Comparison of ENCODE assay signal across 8 cellular contexts in genomic region chr17:48546187-48546923, GRCh38. TPM values are rescaled to one million over a fixed set of nuclear protein-coding genes. Genes with fewer than 3 reads are reported as not detected.
DNase-seq lines count a peak whose midpoint lies in the region; ATAC-seq, FAIRE-seq and TF ChIP-seq lines count a peak whose summit lies in the region.
"Had no signal": no experiment of that assay in that cellular context is flagged by ENCODE, and none has a peak within 500 bp of the region (broad histone marks: within the 10 kb centered on the region; RNA-seq: fewer than 3 reads in every experiment).

No MANE protein-coding gene starts in this region.

- H3K9me3 Mint-ChIP-seq in T-cell = no peaks in the 10 kb centered on the region

- POLR2A ChIA-PET in T-cell (lab: Charles Lee) = interaction anchor here in 1 of 2 donors (0.6 kb wide), 1 partner anchor 16 kb away, joined by 6 read pairs; no protein-coding TSS in a partner anchor

- peaks cover 3% of the 10 kb centered on the region for H3K36me3 Mint-ChIP-seq in T-cell

- peaks cover 44 to 55% (median 52%) of the 10 kb centered on the region in 3 donors for H3K4me1 Mint-ChIP-seq in T-cell

- peak overlapping the region in 1 of 2 donors; percentile 45 for H3K4me3 ChIP-seq in kidney (ENCODE audit: low read length in 2 of 2)

- no peak for ATAC-seq in T-cell (replicated peaks in 1 of 4)
- ATAC-seq in HG03196 (IDR thresholded peaks at IDR 0.05; ENCODE audit: unreplicated experiment) = no peak

- H3K27ac ChIP-seq in C4-2B (peak overlapping the region; percentile 73), kidney (ENCODE audit: low read depth in 2 of 2, low read length in 2 of 2) (peak overlapping the region; percentile 66 to 87)

- H3K36me3 ChIP-seq in kidney (ENCODE audit: control insufficient read depth in 1 of 2, insufficient read depth in 2 of 2, low read length in 2 of 2) = peaks cover 0 to 3% of the 10 kb centered on the region in 2 donors

- peak overlapping the region; percentile 59 to 96 for H3K27ac Mint-ChIP-seq in T-cell

- H3K9me3 ChIP-seq in kidney (ENCODE audit: control insufficient read depth in 1 of 2, low read length in 2 of 2) = no peaks in the 10 kb centered on the region

- peak overlapping the region; percentile 37 to 91 (median 56) for H3K4me3 Mint-ChIP-seq in T-cell

- peak overlapping the region in 1 of 2 donors; percentile 53 for H3K9ac ChIP-seq in kidney (ENCODE audit: low read length in 2 of 2)

- TF ChIP-seq CTCF in C4-2B (conservative IDR thresholded peaks at IDR 0.05) = no peak
- TF ChIP-seq CTCF in kidney (IDR thresholded peaks at IDR 0.05; ENCODE audit: borderline replicate concordance, extremely low read depth, insufficient read depth) = no peak

- peaks cover 27 to 28% of the 10 kb centered on the region in 2 donors for H3K4me1 ChIP-seq in kidney (ENCODE audit: control insufficient read depth in 1 of 2, insufficient read depth in 1 of 2, low read depth in 1 of 2, low read length in 2 of 2)

- intact Hi-C loops in kidney (cut with DNase I) = no loop called here

- CTCF ChIA-PET in T-cell (lab: Charles Lee) = interaction anchor here in 1 of 2 donors (0.6 to 0.8 kb wide), 2 partner anchors 47 to 1227 kb away, joined by 3 to 4 read pairs; partner anchors contain the start of gene HOXB5

- DNase-seq in T-cell = no peak
- DNase-seq in kidney = no peak
- DNase-seq in NCI-H146 treated with DMSO at 0.1 percent for 48 hours (lab: John Stamatoyannopoulos, UW; ENCODE audit: unreplicated experiment) = no peak
- DNase-seq in NCI-H1694 (lab: John Stamatoyannopoulos, UW) = no peak
- DNase-seq: head of caudate nucleus had no signal

- peaks cover 10 to 15% of the 10 kb centered on the region in 2 donors for H3K27me3 Mint-ChIP-seq in T-cell

- no peak for FAIRE-seq in kidney (lab: Jason Lieb, UNC)

RNA-seq across cellular contexts. Expression of gene HOXB2, which starts 1.4 kb away (rescaled TPM):
- total RNA-seq in T-cell (10 to 100 TPM; 12.1 to 37.3 (median 25.6) TPM), kidney (61.9 TPM)
- polyA plus RNA-seq in kidney (ENCODE audit: insufficient read depth, low read depth, low replicate concordance) = 30.7 TPM

RNA-seq across cellular contexts. Expression of gene HOXB1, which starts 15.5 kb away (rescaled TPM):
- total RNA-seq in T-cell (not detected), kidney (not detected)
- not detected for polyA plus RNA-seq in kidney (ENCODE audit: insufficient read depth, low read depth, low replicate concordance)
- total RNA-seq: T-helper 1 cell treated with Interleukin-12 subunit alpha and Interleukin-12 subunit beta and Interleukin-4 antibody, amounts not matched to agents 30 ng/mL and 1 ng/mL, for 36 hours had no signal

RNA-seq across cellular contexts. Expression of gene HOXB4, which starts 31.8 kb away (rescaled TPM):
- total RNA-seq in T-cell (1 to 10 TPM; 1.4 to 3.7 (median 1.5) TPM), kidney (22.6 TPM)
- 4.4 TPM for polyA plus RNA-seq in kidney (ENCODE audit: insufficient read depth, low read depth, low replicate concordance)

RNA-seq across cellular contexts. Expression of gene HOXB3, which starts 43.7 kb away (rescaled TPM):
- total RNA-seq in T-cell (1 to 10 TPM; 3.5 to 7.7 (median 4.2) TPM), kidney (99.0 TPM)
- polyA plus RNA-seq in kidney (ENCODE audit: insufficient read depth, low read depth, low replicate concordance) = 12.1 TPM

RNA-seq across cellular contexts. Expression of gene HOXB5, which starts 47.2 kb away (rescaled TPM):
- total RNA-seq in T-cell = not detected
- 27.0 TPM for total RNA-seq in kidney
- 12.3 TPM for polyA plus RNA-seq in kidney (ENCODE audit: insufficient read depth, low read depth, low replicate concordance)
